ENCODE assay signal across 10 cellular contexts in genomic region chr16:2157480-2158261, GRCh38. TPM values are rescaled to one million over a fixed set of nuclear protein-coding genes. Genes with fewer than 3 reads are reported as not detected.
DNase-seq lines count a peak whose midpoint lies in the region; ATAC-seq and TF ChIP-seq lines count a peak whose summit lies in the region.
"Had no signal": no experiment of that assay in that cellular context is flagged by ENCODE, and none has a peak within 500 bp of the region (broad histone marks: within the 10 kb centered on the region; RNA-seq: fewer than 3 reads in every experiment).

No MANE protein-coding gene starts in this region.

- no peaks in the 10 kb centered on the region for H3K27me3 Mint-ChIP-seq in activated naive CD4-positive, alpha-beta T cell treated with anti-CD3 and anti-CD28 coated beads, Interleukin-2, amount 10 ng/mL, durations not matched to agents 7 days and 5 days
- H3K27me3 Mint-ChIP-seq in memory B cell = no peaks in the 10 kb centered on the region

- H3K36me3 ChIP-seq in upper lobe of left lung = peaks cover 0 to 6% (median 0%) of the 10 kb centered on the region in 4 donors

- TF ChIP-seq POLR2A in upper lobe of left lung (IDR thresholded peaks at IDR 0.05) = no peak

- no peak for DNase-seq in activated naive CD4-positive, alpha-beta T cell treated with anti-CD3 and anti-CD28 coated beads, Interleukin-2, amount 10 ng/mL, durations not matched to agents 7 days and 5 days
- no peak for DNase-seq in activated naive CD4-positive, alpha-beta T cell treated with Interleukin-2 at 50 U/mL for 16 hours
- peak; percentile 29 for DNase-seq in astrocyte of the hippocampus (ENCODE audit: low read depth, low spot score)
- no peak for DNase-seq in memory B cell (ENCODE audit: low spot score in 2 of 2)
- peak in 1 of 2 donors; percentile 64 for DNase-seq in upper lobe of left lung
- no peak for DNase-seq in Right ventricle myocardium superior
- DNase-seq: activated CD4-positive, alpha-beta T cell treated with anti-CD3 and anti-CD28 coated beads, Interleukin-2, amount 50 U/mL, for 4 hours; NCI-H2081 treated with DMSO at 0.1 percent for 48 hours had no signal

- no peak for TF ChIP-seq CTCF in upper lobe of left lung (IDR thresholded peaks at IDR 0.05)

- H3K4me1 Mint-ChIP-seq in activated naive CD4-positive, alpha-beta T cell treated with anti-CD3 and anti-CD28 coated beads, Interleukin-2, amount 10 ng/mL, durations not matched to agents 7 days and 5 days = peaks cover 39% of the 10 kb centered on the region
- H3K4me1 Mint-ChIP-seq in memory B cell = peaks cover 50% of the 10 kb centered on the region

- H3K4me3 Mint-ChIP-seq in activated naive CD4-positive, alpha-beta T cell treated with anti-CD3 and anti-CD28 coated beads, Interleukin-2, amount 10 ng/mL, durations not matched to agents 7 days and 5 days = peak overlapping the region; percentile 76
- peak overlapping the region; percentile 64 for H3K4me3 Mint-ChIP-seq in memory B cell

- no peak overlapping the region for H3K27ac Mint-ChIP-seq in activated naive CD4-positive, alpha-beta T cell treated with anti-CD3 and anti-CD28 coated beads, Interleukin-2, amount 10 ng/mL, durations not matched to agents 7 days and 5 days
- peak overlapping the region; percentile 63 for H3K27ac Mint-ChIP-seq in memory B cell

- no peak for TF ChIP-seq EP300 in upper lobe of left lung (IDR thresholded peaks at IDR 0.05)

- 84 to 88% methylated on average over 17 to 21 of the region's 27 CpGs for WGBS in upper lobe of left lung, 2 donors

- H3K4me1 ChIP-seq in upper lobe of left lung = peaks cover 68 to 88% (median 74%) of the 10 kb centered on the region in 4 donors

- no peak overlapping the region for H3K4me3 ChIP-seq in upper lobe of left lung

- ATAC-seq in memory B cell (ENCODE audit: low read depth) (no peak), upper lobe of left lung (ENCODE audit: low FRiP score in 2 of 2) (no peak), HG02678 (IDR thresholded peaks at IDR 0.05; ENCODE audit: unreplicated experiment) (no peak), Right ventricle myocardium superior (ENCODE audit: poor library complexity) (no peak), GM21576 (IDR thresholded peaks at IDR 0.05; ENCODE audit: unreplicated experiment) (no peak)

- H3K27me3 ChIP-seq in upper lobe of left lung = no peaks in the 10 kb centered on the region

- intact Hi-C loops in Right ventricle myocardium superior (cut with DNase I) = no loop called here

- CTCF ChIA-PET in activated naive CD4-positive, alpha-beta T cell treated with anti-CD3 and anti-CD28 coated beads, Interleukin-2, amount 10 ng/mL, durations not matched to agents 7 days and 5 days (lab: Charles Lee) = no interaction called here

- no peaks in the 10 kb centered on the region for H3K9me3 ChIP-seq in upper lobe of left lung

- peak overlapping the region; percentile 43 to 83 (median 76) for H3K27ac ChIP-seq in upper lobe of left lung

- H3K9me3 Mint-ChIP-seq in activated naive CD4-positive, alpha-beta T cell treated with anti-CD3 and anti-CD28 coated beads, Interleukin-2, amount 10 ng/mL, durations not matched to agents 7 days and 5 days = no peaks in the 10 kb centered on the region
- H3K9me3 Mint-ChIP-seq in memory B cell = no peaks in the 10 kb centered on the region

- peaks cover 16% of the 10 kb centered on the region for H3K36me3 Mint-ChIP-seq in activated naive CD4-positive, alpha-beta T cell treated with anti-CD3 and anti-CD28 coated beads, Interleukin-2, amount 10 ng/mL, durations not matched to agents 7 days and 5 days
- H3K36me3 Mint-ChIP-seq in memory B cell = no peaks in the 10 kb centered on the region

RNA-seq across cellular contexts. Expression of gene TRAF7, which starts 2.1 kb away (rescaled TPM):
- total RNA-seq in upper lobe of left lung = 10 to 100 TPM; 34.6 to 72.6 (median 52.9) TPM
- total RNA-seq in Right ventricle myocardium superior = 23.4 TPM

RNA-seq across cellular contexts. Expression of gene RAB26, which starts 9.2 kb away (rescaled TPM):
- total RNA-seq in upper lobe of left lung (1 to 10 TPM in 1 of 6 donors, under 1 TPM in 3, not detected in 2; 0.30 to 6.8 (median 0.85) TPM), Right ventricle myocardium superior (0.43 TPM)

RNA-seq across cellular contexts. Expression of gene PKD1, which starts 22.0 kb away (rescaled TPM):
- total RNA-seq in upper lobe of left lung (100 to 1,000 TPM in 3 of 6 donors, 10 to 100 TPM in 3; 75.4 to 567 (median 106) TPM), Right ventricle myocardium superior (82.8 TPM)

RNA-seq across cellular contexts. Expression of gene CASKIN1, which starts 38.7 kb away (rescaled TPM):
- 1 to 10 TPM in 1 of 6 donors, under 1 TPM in 2, not detected in 3; 0.06 to 1.0 (median 0.15) TPM for total RNA-seq in upper lobe of left lung
- total RNA-seq in Right ventricle myocardium superior = 5.3 TPM

RNA-seq across cellular contexts. Expression of gene MLST8, which starts 47.6 kb away (rescaled TPM):
- 10 to 100 TPM; 24.6 to 93.2 (median 47.7) TPM for total RNA-seq in upper lobe of left lung
- total RNA-seq in Right ventricle myocardium superior = 23.2 TPM
